In genomic region chr5:172806897-172807672, GRCh38 we compare ENCODE assay signal across 1 cellular context.
TF ChIP-seq lines count a peak whose summit lies in the region.

No MANE protein-coding gene starts in this region.

TF ChIP-seq in GM12878, 131 proteins besides CTCF, POLR2A, EP300 and RAD21 (continued from another document):
- TF ChIP-seq E2F8 (IDR thresholded peaks at IDR 0.05; ENCODE audit: low read depth, partially characterized antibody): no peak
- TF ChIP-seq SPI1 (IDR thresholded peaks at IDR 0.05; ENCODE audit: borderline replicate concordance, insufficient read depth, low read depth, low read length): peak; percentile 56; the same call in 1 of the 2 replicates
- no peak for TF ChIP-seq HSF1 (IDR thresholded peaks at IDR 0.05; ENCODE audit: low read depth, low read length)
- no peak; the same call in 1 of the 2 replicates for TF ChIP-seq EED (IDR thresholded peaks at IDR 0.05; ENCODE audit: low read depth)
